ENCODE assay signal across 1 cellular context in the genomic region with DNA sequence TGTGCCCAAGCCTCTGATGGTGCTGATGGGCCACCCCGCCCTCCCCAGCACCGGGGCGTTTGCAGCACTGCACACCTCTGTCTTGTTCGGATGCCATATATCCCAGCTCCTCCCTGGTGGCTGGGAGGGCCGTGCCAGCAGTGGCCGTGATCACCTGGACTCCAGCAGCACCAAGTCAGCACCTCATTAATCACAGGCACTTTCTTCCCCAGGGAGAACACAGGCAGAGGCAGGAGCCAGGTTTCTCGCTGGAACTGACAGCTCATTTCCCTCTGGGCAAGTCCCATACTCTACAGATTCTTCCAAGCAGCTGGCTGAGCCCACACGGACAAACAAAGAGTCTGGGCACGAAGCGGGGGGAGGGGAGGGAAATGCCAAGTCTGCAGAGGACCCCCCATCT.
TF ChIP-seq lines count a peak whose summit lies in the region.

No MANE protein-coding gene starts in this region.

TF ChIP-seq in H1, 55 proteins besides CTCF, POLR2A, EP300 and RAD21:
- TF ChIP-seq HDAC6 (IDR thresholded peaks at IDR 0.05; ENCODE audit: low read depth, low read length) = no peak
- TF ChIP-seq CEBPB (IDR thresholded peaks at IDR 0.05; ENCODE audit: low read depth, low read length) = no peak
- TF ChIP-seq BRCA1 (IDR thresholded peaks at IDR 0.05; ENCODE audit: low read depth, low read length) = no peak
- TF ChIP-seq GTF2F1 (IDR thresholded peaks at IDR 0.05; ENCODE audit: borderline replicate concordance, low read depth, low read length) = no peak
- TF ChIP-seq SRF (IDR thresholded peaks at IDR 0.05; ENCODE audit: low read depth, low read length) = no peak
- no peak for TF ChIP-seq HDAC2 (IDR thresholded peaks at IDR 0.05; ENCODE audit: borderline replicate concordance in 1 of 2, low read depth in 2 of 2, low read length in 2 of 2)
- TF ChIP-seq RNF2 (IDR thresholded peaks at IDR 0.05; ENCODE audit: borderline replicate concordance, low read depth, low read length, missing control alignments, poor library complexity, severe bottlenecking) = no peak
- TF ChIP-seq MAFK (IDR thresholded peaks at IDR 0.05; ENCODE audit: low read depth, low read length) = no peak
- no peak for TF ChIP-seq ASH2L (IDR thresholded peaks at IDR 0.05; ENCODE audit: low read length)
- TF ChIP-seq ZNF274 (IDR thresholded peaks at IDR 0.05; ENCODE audit: borderline replicate concordance, extremely low read depth, low read length) = no peak
- TF ChIP-seq NRF1 (IDR thresholded peaks at IDR 0.05; ENCODE audit: low read depth, low read length) = no peak
- no peak for TF ChIP-seq JUN (IDR thresholded peaks at IDR 0.05; ENCODE audit: low read depth, low read length)
- TF ChIP-seq, protein P1, sequence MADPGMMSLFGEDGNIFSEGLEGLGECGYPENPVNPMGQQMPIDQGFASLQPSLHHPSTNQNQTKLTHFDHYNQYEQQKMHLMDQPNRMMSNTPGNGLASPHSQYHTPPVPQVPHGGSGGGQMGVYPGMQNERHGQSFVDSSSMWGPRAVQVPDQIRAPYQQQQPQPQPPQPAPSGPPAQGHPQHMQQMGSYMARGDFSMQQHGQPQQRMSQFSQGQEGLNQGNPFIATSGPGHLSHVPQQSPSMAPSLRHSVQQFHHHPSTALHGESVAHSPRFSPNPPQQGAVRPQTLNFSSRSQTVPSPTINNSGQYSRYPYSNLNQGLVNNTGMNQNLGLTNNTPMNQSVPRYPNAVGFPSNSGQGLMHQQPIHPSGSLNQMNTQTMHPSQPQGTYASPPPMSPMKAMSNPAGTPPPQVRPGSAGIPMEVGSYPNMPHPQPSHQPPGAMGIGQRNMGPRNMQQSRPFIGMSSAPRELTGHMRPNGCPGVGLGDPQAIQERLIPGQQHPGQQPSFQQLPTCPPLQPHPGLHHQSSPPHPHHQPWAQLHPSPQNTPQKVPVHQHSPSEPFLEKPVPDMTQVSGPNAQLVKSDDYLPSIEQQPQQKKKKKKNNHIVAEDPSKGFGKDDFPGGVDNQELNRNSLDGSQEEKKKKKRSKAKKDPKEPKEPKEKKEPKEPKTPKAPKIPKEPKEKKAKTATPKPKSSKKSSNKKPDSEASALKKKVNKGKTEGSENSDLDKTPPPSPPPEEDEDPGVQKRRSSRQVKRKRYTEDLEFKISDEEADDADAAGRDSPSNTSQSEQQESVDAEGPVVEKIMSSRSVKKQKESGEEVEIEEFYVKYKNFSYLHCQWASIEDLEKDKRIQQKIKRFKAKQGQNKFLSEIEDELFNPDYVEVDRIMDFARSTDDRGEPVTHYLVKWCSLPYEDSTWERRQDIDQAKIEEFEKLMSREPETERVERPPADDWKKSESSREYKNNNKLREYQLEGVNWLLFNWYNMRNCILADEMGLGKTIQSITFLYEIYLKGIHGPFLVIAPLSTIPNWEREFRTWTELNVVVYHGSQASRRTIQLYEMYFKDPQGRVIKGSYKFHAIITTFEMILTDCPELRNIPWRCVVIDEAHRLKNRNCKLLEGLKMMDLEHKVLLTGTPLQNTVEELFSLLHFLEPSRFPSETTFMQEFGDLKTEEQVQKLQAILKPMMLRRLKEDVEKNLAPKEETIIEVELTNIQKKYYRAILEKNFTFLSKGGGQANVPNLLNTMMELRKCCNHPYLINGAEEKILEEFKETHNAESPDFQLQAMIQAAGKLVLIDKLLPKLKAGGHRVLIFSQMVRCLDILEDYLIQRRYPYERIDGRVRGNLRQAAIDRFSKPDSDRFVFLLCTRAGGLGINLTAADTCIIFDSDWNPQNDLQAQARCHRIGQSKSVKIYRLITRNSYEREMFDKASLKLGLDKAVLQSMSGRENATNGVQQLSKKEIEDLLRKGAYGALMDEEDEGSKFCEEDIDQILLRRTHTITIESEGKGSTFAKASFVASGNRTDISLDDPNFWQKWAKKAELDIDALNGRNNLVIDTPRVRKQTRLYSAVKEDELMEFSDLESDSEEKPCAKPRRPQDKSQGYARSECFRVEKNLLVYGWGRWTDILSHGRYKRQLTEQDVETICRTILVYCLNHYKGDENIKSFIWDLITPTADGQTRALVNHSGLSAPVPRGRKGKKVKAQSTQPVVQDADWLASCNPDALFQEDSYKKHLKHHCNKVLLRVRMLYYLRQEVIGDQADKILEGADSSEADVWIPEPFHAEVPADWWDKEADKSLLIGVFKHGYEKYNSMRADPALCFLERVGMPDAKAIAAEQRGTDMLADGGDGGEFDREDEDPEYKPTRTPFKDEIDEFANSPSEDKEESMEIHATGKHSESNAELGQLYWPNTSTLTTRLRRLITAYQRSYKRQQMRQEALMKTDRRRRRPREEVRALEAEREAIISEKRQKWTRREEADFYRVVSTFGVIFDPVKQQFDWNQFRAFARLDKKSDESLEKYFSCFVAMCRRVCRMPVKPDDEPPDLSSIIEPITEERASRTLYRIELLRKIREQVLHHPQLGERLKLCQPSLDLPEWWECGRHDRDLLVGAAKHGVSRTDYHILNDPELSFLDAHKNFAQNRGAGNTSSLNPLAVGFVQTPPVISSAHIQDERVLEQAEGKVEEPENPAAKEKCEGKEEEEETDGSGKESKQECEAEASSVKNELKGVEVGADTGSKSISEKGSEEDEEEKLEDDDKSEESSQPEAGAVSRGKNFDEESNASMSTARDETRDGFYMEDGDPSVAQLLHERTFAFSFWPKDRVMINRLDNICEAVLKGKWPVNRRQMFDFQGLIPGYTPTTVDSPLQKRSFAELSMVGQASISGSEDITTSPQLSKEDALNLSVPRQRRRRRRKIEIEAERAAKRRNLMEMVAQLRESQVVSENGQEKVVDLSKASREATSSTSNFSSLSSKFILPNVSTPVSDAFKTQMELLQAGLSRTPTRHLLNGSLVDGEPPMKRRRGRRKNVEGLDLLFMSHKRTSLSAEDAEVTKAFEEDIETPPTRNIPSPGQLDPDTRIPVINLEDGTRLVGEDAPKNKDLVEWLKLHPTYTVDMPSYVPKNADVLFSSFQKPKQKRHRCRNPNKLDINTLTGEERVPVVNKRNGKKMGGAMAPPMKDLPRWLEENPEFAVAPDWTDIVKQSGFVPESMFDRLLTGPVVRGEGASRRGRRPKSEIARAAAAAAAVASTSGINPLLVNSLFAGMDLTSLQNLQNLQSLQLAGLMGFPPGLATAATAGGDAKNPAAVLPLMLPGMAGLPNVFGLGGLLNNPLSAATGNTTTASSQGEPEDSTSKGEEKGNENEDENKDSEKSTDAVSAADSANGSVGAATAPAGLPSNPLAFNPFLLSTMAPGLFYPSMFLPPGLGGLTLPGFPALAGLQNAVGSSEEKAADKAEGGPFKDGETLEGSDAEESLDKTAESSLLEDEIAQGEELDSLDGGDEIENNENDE (IDR thresholded peaks at IDR 0.05; ENCODE audit: insufficient replicate concordance, low read length) = no peak
- no peak for TF ChIP-seq POLR2AphosphoS5 (IDR thresholded peaks at IDR 0.05; ENCODE audit: low read depth, low read length)
